Comparison of ENCODE assay signal across 15 cellular contexts in the genomic region with DNA sequence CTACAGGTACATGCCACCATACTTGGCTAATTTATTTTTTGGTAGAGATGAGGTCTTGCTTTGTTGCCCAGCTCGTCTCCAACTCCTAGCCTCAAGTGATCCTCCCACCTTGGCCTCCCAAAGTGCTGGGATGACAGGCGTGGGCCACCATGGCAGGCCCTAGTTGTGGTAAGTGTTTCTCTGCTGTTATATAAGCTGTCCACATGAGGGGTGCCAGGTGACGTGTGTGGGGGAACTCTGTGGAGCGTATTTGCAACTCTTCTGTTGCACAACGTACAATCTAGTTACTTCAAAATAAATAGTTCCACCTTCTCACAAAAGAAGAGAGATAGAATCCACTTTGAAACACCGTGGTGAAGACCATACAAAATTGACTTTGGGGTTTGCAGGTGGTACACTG.
A peak's percentile ranks its signal among the peaks of the same experiment; 100 is the strongest.
DNase-seq lines count a peak whose midpoint lies in the region; ATAC-seq and TF ChIP-seq lines count a peak whose summit lies in the region.
"Had no signal": no experiment of that assay in that cellular context is flagged by ENCODE, and none has a peak within 500 bp of the region (broad histone marks: within the 10 kb centered on the region; RNA-seq: fewer than 3 reads in every experiment).

No MANE protein-coding gene starts in this region.

- H3K79me2 ChIP-seq in osteoblast (ENCODE audit: insufficient read depth, low read length), result peaks cover 21% of the 10 kb centered on the region

- no peaks in the 10 kb centered on the region for H3K27me3 ChIP-seq in right atrium auricular region
- no peaks in the 10 kb centered on the region for H3K27me3 ChIP-seq in heart left ventricle
- H3K27me3 ChIP-seq in osteoblast (ENCODE audit: insufficient read depth, low read length), result no peaks in the 10 kb centered on the region
- H3K27me3 ChIP-seq in vagina, result no peaks in the 10 kb centered on the region
- H3K27me3 ChIP-seq: left lung had no signal

- TF ChIP-seq CTCF in right atrium auricular region (IDR thresholded peaks at IDR 0.05) (no peak), heart left ventricle (IDR thresholded peaks at IDR 0.05) (no peak), chondrocyte (IDR thresholded peaks at IDR 0.05) (no peak), osteoblast (IDR thresholded peaks at IDR 0.05; ENCODE audit: extremely low read depth, low read depth, low read length) (no peak), vagina (IDR thresholded peaks at IDR 0.05) (no peak)

- no peak for TF ChIP-seq POLR2A in heart left ventricle (IDR thresholded peaks at IDR 0.05)
- no peak for TF ChIP-seq POLR2A in vagina (IDR thresholded peaks at IDR 0.05)
- no peak for TF ChIP-seq POLR2A in GM18505 (IDR thresholded peaks at IDR 0.05; ENCODE audit: borderline replicate concordance, extremely low read depth, insufficient read depth, insufficient read length)

- WGBS in heart left ventricle, 4 donors, result 85 to 89% (median 87%) methylated on average over 6 of the region's 6 CpGs

- H3K27ac ChIP-seq in right atrium auricular region, result peak overlapping the region; percentile 60 to 69
- H3K27ac ChIP-seq in heart left ventricle, result peak overlapping the region in 6 of 12 donors; percentile 36 to 79 (median 52)
- peak overlapping the region; percentile 91 for H3K27ac ChIP-seq in osteoblast (ENCODE audit: low read depth, low read length)
- peak overlapping the region; percentile 1 for H3K27ac ChIP-seq in vagina

- H3K36me3 ChIP-seq in right atrium auricular region (peaks cover 33% of the 10 kb centered on the region), heart left ventricle (peaks cover 0 to 69% (median 49%) of the 10 kb centered on the region in 9 donors), osteoblast (ENCODE audit: insufficient read depth, low read length) (peaks cover 11% of the 10 kb centered on the region), vagina (peaks cover 0 to 20% of the 10 kb centered on the region in 2 donors)

- H3K4me3 Mint-ChIP-seq in chondrocyte (ENCODE audit: unreplicated experiment) (no peak overlapping the region), T-helper 17 cell (no peak overlapping the region)

- H3K27me3 Mint-ChIP-seq in chondrocyte (ENCODE audit: low read depth) (no peaks in the 10 kb centered on the region), T-helper 17 cell (no peaks in the 10 kb centered on the region)

- H4K20me1 ChIP-seq in osteoblast (ENCODE audit: insufficient read depth, low read length), result no peaks in the 10 kb centered on the region

- peaks cover 23% of the 10 kb centered on the region for H3K4me1 Mint-ChIP-seq in chondrocyte (ENCODE audit: low read depth)
- peaks cover 21% of the 10 kb centered on the region for H3K4me1 Mint-ChIP-seq in T-helper 17 cell

- peaks cover 15% of the 10 kb centered on the region for H3K36me3 Mint-ChIP-seq in chondrocyte (ENCODE audit: low read depth)
- peaks cover 9% of the 10 kb centered on the region for H3K36me3 Mint-ChIP-seq in T-helper 17 cell (ENCODE audit: low read depth)

- intact Hi-C loops in heart left ventricle (cut with DNase I), result loop anchor here in 2 of 10 donors (5.0 to 10.0 kb wide), 2 partner anchors 60 to 387 kb away; no protein-coding TSS in a partner anchor
- intact Hi-C loops in vagina (cut with DNase I), result no loop called here

- no peak overlapping the region for H2AFZ ChIP-seq in osteoblast (ENCODE audit: low read length)

- no peak overlapping the region for H3K4me3 ChIP-seq in right atrium auricular region
- no peak overlapping the region for H3K4me3 ChIP-seq in heart left ventricle
- H3K4me3 ChIP-seq in osteoblast (ENCODE audit: insufficient read depth, low read length), result no peak overlapping the region
- no peak overlapping the region for H3K4me3 ChIP-seq in vagina
- H3K4me3 ChIP-seq: left lung had no signal

- H3K4me1 ChIP-seq in right atrium auricular region (peaks cover 0 to 33% of the 10 kb centered on the region in 2 donors), heart left ventricle (peaks cover 4 to 45% (median 34%) of the 10 kb centered on the region in 12 donors), osteoblast (ENCODE audit: insufficient read depth, low read length) (peaks cover 19% of the 10 kb centered on the region), vagina (peaks cover 13% of the 10 kb centered on the region)

- no peaks in the 10 kb centered on the region for H3K9me3 Mint-ChIP-seq in chondrocyte (ENCODE audit: low read depth)

- DNase-seq in right atrium auricular region (ENCODE audit: low spot score), result no peak
- DNase-seq in heart left ventricle, result no peak
- no peak for DNase-seq in chondrocyte (ENCODE audit: low spot score)
- DNase-seq in osteoblast (ENCODE audit: insufficient read length, low spot score, missing footprints), result no peak
- no peak for DNase-seq in vagina (ENCODE audit: extremely low spot score in 2 of 2)
- no peak for DNase-seq in NCI-H1417 (lab: John Stamatoyannopoulos, UW)
- DNase-seq in T-helper 17 cell, result no peak
- DNase-seq: activated CD8-positive, alpha-beta memory T cell treated with anti-CD3 and anti-CD28 coated beads, Interleukin-2, amount 50 U/mL, for 48 hours; activated naive CD4-positive, alpha-beta T cell treated with Interleukin-2 at 50 U/mL for 16 hours; NCI-H1436; NCI-H2171; PC-3; trophoblast cell had no signal

- H3K9me3 ChIP-seq in right atrium auricular region (no peaks in the 10 kb centered on the region), heart left ventricle (no peaks in the 10 kb centered on the region), osteoblast (ENCODE audit: low read depth, low read length) (no peaks in the 10 kb centered on the region), vagina (no peaks in the 10 kb centered on the region), T-helper 17 cell (ENCODE audit: control insufficient read depth, low read length, poor library complexity, severe bottlenecking) (no peaks in the 10 kb centered on the region)
- H3K9me3 ChIP-seq: left lung had no signal

- H3K4me2 ChIP-seq in osteoblast (ENCODE audit: insufficient read depth, low read length), result no peak overlapping the region

- H3K27ac Mint-ChIP-seq in chondrocyte (ENCODE audit: unreplicated experiment) (peak overlapping the region; percentile 83), T-helper 17 cell (no peak overlapping the region)

- ATAC-seq in heart left ventricle (no peak), T-helper 17 cell (no peak), GM18505 (IDR thresholded peaks at IDR 0.05; ENCODE audit: unreplicated experiment) (no peak)
